In the genomic region with DNA sequence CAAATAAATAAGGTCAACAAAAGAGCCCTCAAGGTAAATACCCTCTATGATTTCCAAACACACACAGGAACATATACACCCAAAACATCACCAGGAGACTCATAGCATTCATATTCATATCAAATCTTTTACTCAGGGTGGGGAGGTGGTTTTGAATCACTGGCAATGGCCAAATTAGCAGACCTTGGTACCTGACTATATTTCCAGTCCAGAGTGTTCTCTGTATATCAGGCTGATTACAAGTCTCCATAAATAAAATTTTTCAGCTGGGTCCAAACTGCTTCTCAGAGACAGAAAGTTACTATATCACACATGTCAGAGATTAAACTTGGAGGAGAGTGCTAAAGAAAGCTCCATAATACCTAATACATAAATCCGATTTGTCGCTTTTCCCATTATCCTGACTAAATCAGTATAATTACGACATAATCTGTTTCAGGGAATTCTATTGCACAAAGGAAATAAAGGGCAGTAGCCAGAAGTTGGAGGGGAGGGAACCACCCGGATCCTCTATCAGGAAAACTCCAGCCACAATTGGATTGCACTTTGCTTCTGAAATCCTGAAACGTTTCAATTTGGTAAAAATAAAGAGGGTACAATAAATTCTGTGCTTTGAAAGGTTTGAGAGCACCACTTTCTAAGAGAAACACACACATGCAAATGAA, we compare ENCODE assay signal across 26 cellular contexts.
"Had no signal": no experiment of that assay in that cellular context is flagged by ENCODE, and none has a peak within 500 bp of the region (broad histone marks: within the 10 kb centered on the region; RNA-seq: fewer than 3 reads in every experiment).

No MANE protein-coding gene starts in this region.

- H3K4me3 ChIP-seq: breast epithelium, esophagus muscularis mucosa, heart right ventricle, left ventricle myocardium inferior, mucosa of descending colon, ovary, smooth muscle cell, thyroid gland, upper lobe of left lung had no signal

- H3K36me3 ChIP-seq: breast epithelium, left ventricle myocardium inferior, ovary, thyroid gland had no signal

- DNase-seq: activated CD4-positive, alpha-beta T cell treated with anti-CD3 and anti-CD28 coated beads for 36 hours; activated CD4-positive, CD25-positive, alpha-beta regulatory T cell; activated CD8-positive, alpha-beta memory T cell treated with anti-CD3 and anti-CD28 coated beads, Interleukin-2, amount 10 ng/mL, durations not matched to agents 7 days and 5 days; activated CD8-positive, alpha-beta T cell treated with anti-CD3 and anti-CD28 coated beads, Interleukin-2, amount 10 ng/mL, durations not matched to agents 7 days and 5 days; activated naive CD8-positive, alpha-beta T cell treated with anti-CD3 and anti-CD28 coated beads, Interleukin-2, amount 50 U/mL, for 24 hours; activated T-cell treated with anti-CD3 and anti-CD28 coated beads, Interleukin-2, amount 50 U/mL, for 48 hours; central memory CD4-positive, alpha-beta T cell; dermis blood vessel endothelial cell; effector CD4-positive, alpha-beta T cell; foreskin melanocyte; heart right ventricle; left ventricle myocardium inferior; mucosa of descending colon; ovary; stimulated activated CD4-positive, alpha-beta T cell treated with anti-CD3 and anti-CD28 coated beads, Interleukin-1b, Interleukin-23, amount 100 ng/mL, for 48 hours; stimulated activated CD4-positive, alpha-beta T cell treated with anti-CD3 and anti-CD28 coated beads, Interleukin-4, amount 100 ng/mL, for 4 hours; stimulated activated CD8-positive, alpha-beta memory T cell treated with anti-CD3 and anti-CD28 coated beads, Interleukin-4, amount 100 ng/mL, for 48 hours; stimulated activated naive CD8-positive, alpha-beta T cell treated with anti-CD3 and anti-CD28 coated beads, Interleukin-15, amount 100 ng/mL, for 72 hours; T-helper 2 cell; thyroid gland; upper lobe of left lung had no signal

- H3K27ac ChIP-seq: breast epithelium, esophagus muscularis mucosa, heart right ventricle, left ventricle myocardium inferior, ovary, thyroid gland, upper lobe of left lung had no signal

- H3K9me3 ChIP-seq: breast epithelium, esophagus muscularis mucosa, heart right ventricle, left ventricle myocardium inferior, mucosa of descending colon, ovary, thyroid gland, upper lobe of left lung had no signal

- H3K27me3 ChIP-seq: breast epithelium, esophagus muscularis mucosa, heart right ventricle, ovary, thyroid gland, upper lobe of left lung had no signal

- H3K4me2 ChIP-seq: smooth muscle cell had no signal

- ATAC-seq: activated CD4-positive, alpha-beta T cell treated with anti-CD3 and anti-CD28 coated beads for 36 hours; activated CD8-positive, alpha-beta memory T cell treated with anti-CD3 and anti-CD28 coated beads, Interleukin-2, amount 10 ng/mL, durations not matched to agents 7 days and 5 days; activated CD8-positive, alpha-beta T cell treated with anti-CD3 and anti-CD28 coated beads, Interleukin-2, amount 10 ng/mL, durations not matched to agents 7 days and 5 days; activated naive CD8-positive, alpha-beta T cell treated with anti-CD3 and anti-CD28 coated beads, Interleukin-2, amount 50 U/mL, for 24 hours; heart right ventricle; mucosa of descending colon; natural killer cell treated with Interleukin-12 subunit alpha and Interleukin-12 subunit beta and Interleukin-15 and Interleukin-18, amount 100 ng/mL, for 72 hours; stimulated activated memory B cell treated with anti-CD40 and anti-IgM and Interleukin-4, amounts not matched to agents 10 μg/mL and 1 μg/mL and 100 μg/mL, for 72 hours; stimulated activated naive CD8-positive, alpha-beta T cell treated with anti-CD3 and anti-CD28 coated beads, Interleukin-15, amount 100 ng/mL, for 72 hours had no signal

- H3K4me1 ChIP-seq: breast epithelium, heart right ventricle, left ventricle myocardium inferior, thyroid gland, upper lobe of left lung had no signal
